In genomic region chr4:112075129-112075753, GRCh38 we compare ENCODE assay signal across 8 cellular contexts.
DNase-seq lines count a peak whose midpoint lies in the region; ATAC-seq and TF ChIP-seq lines count a peak whose summit lies in the region.

No MANE protein-coding gene starts in this region.

- no peak overlapping the region for H3K4me3 ChIP-seq in GM23338

- peaks cover 16% of the 10 kb centered on the region for H3K9me3 Mint-ChIP-seq in GM23338
- no peaks in the 10 kb centered on the region for H3K9me3 Mint-ChIP-seq in T-helper 2 cell treated with Interferon-gamma antibody and Interleukin-4, amounts not matched to agents 5 μg/mL and 100 μg/mL, for 36 hours
- peaks cover 9% of the 10 kb centered on the region for H3K9me3 Mint-ChIP-seq in neural crest cell

- H3K79me2 ChIP-seq in GM23338 (replicated peaks; ENCODE audit: insufficient read depth) = no peaks in the 10 kb centered on the region

- H3K4me2 ChIP-seq in GM23338 = no peak overlapping the region

- no peaks in the 10 kb centered on the region for H4K20me1 ChIP-seq in GM23338 (replicated peaks; ENCODE audit: insufficient read depth)

- H3K4me1 Mint-ChIP-seq in GM23338 (0 out of 3 replicates have a peak, but pooled peaks cover 2% of the 10 kb centered on the region), neural crest cell (no peaks in the 10 kb centered on the region)
- H3K4me1 Mint-ChIP-seq in T-helper 2 cell treated with Interferon-gamma antibody and Interleukin-4, amounts not matched to agents 5 μg/mL and 100 μg/mL, for 36 hours (ENCODE audit: low read depth) = no peaks in the 10 kb centered on the region

- no peak overlapping the region for H2AFZ ChIP-seq in GM23338

- no peaks in the 10 kb centered on the region for H3K27me3 ChIP-seq in GM23338 (ENCODE audit: insufficient read depth)

- TF ChIP-seq CTCF in GM23338 (conservative IDR thresholded peaks at IDR 0.05; ENCODE audit: low read depth in 2 of 2) (peak; percentile 80 to 88), neural crest cell (conservative IDR thresholded peaks at IDR 0.05) (peak; percentile 72)

- no peak overlapping the region for H3K4me3 Mint-ChIP-seq in GM23338
- H3K4me3 Mint-ChIP-seq in T-helper 2 cell treated with Interferon-gamma antibody and Interleukin-4, amounts not matched to agents 5 μg/mL and 100 μg/mL, for 36 hours = no peak overlapping the region
- no peak overlapping the region for H3K4me3 Mint-ChIP-seq in neural crest cell

- no peaks in the 10 kb centered on the region for H3K4me1 ChIP-seq in GM23338 (ENCODE audit: insufficient read depth)

- no peaks in the 10 kb centered on the region; the same call in 1 of the 2 replicates for H3K36me3 ChIP-seq in GM23338 (ENCODE audit: insufficient read depth)

- H3K36me3 Mint-ChIP-seq in GM23338 (ENCODE audit: low read depth) (peaks cover 16% of the 10 kb centered on the region; the same call in 2 of the 3 replicates), neural crest cell (ENCODE audit: low read depth) (no peaks in the 10 kb centered on the region)
- no peaks in the 10 kb centered on the region for H3K36me3 Mint-ChIP-seq in T-helper 2 cell treated with Interferon-gamma antibody and Interleukin-4, amounts not matched to agents 5 μg/mL and 100 μg/mL, for 36 hours (ENCODE audit: low read depth)

- peaks cover 8% of the 10 kb centered on the region for H3K27me3 Mint-ChIP-seq in GM23338 (ENCODE audit: insufficient read depth, low read depth, poor library complexity)
- H3K27me3 Mint-ChIP-seq in T-helper 2 cell treated with Interferon-gamma antibody and Interleukin-4, amounts not matched to agents 5 μg/mL and 100 μg/mL, for 36 hours (ENCODE audit: low read depth) = peaks cover 9% of the 10 kb centered on the region
- H3K27me3 Mint-ChIP-seq in neural crest cell (ENCODE audit: low read depth) = no peaks in the 10 kb centered on the region

- H3K9me2 ChIP-seq in GM23338 (ENCODE audit: insufficient read depth) = no peaks in the 10 kb centered on the region

- DNase-seq in stimulated activated CD4-positive, alpha-beta T cell treated with anti-CD3 and anti-CD28 coated beads, Interleukin-2, amount 100 ng/mL, for 24 hours = peak; percentile 13 to 22
- no peak for DNase-seq in stimulated activated CD4-positive, alpha-beta T cell treated with anti-CD3 and anti-CD28 coated beads, Interleukin-12 subunit alpha, Interleukin-12 subunit beta, amount 100 ng/mL, for 4 hours
- DNase-seq in GM23338 (ENCODE audit: low spot score) = peak; percentile 77
- DNase-seq in LHCN-M2 (ENCODE audit: low read depth) = peak; percentile 70
- peak; percentile 27 for DNase-seq in T-helper 2 cell treated with Interferon-gamma antibody and Interleukin-4, amounts not matched to agents 5 μg/mL and 100 μg/mL, for 36 hours (ENCODE audit: low spot score)
- peak; percentile 37 to 55 for DNase-seq in erythroblast (lab: John Stamatoyannopoulos, UW)
- peak; percentile 18 for DNase-seq in neural crest cell (ENCODE audit: low read depth, low spot score)

- no peaks in the 10 kb centered on the region for H3F3A ChIP-seq in GM23338 (replicated peaks; ENCODE audit: low read depth)

- no peak for TF ChIP-seq POLR2A in erythroblast (IDR thresholded peaks at IDR 0.05; ENCODE audit: low read length)

- no peak overlapping the region for H3K27ac ChIP-seq in GM23338 (ENCODE audit: low read depth)

- H3K27ac Mint-ChIP-seq in GM23338 = no peak overlapping the region
- no peak overlapping the region for H3K27ac Mint-ChIP-seq in T-helper 2 cell treated with Interferon-gamma antibody and Interleukin-4, amounts not matched to agents 5 μg/mL and 100 μg/mL, for 36 hours
- H3K27ac Mint-ChIP-seq in neural crest cell (ENCODE audit: unreplicated experiment) = no peak overlapping the region

- ATAC-seq in GM23338 (peak; percentile 80), GM21423 (IDR thresholded peaks at IDR 0.05; ENCODE audit: unreplicated experiment) (no peak)

TF ChIP-seq in GM23338, 12 proteins besides CTCF, POLR2A, EP300 and RAD21:
- TF ChIP-seq ZNF462 (CRISPR knock-in tag; IDR thresholded peaks at IDR 0.05) = no peak
- TF ChIP-seq REST (IDR thresholded peaks at IDR 0.05; ENCODE audit: unreplicated experiment) = no peak
- TF ChIP-seq POLR2AphosphoS5 (IDR thresholded peaks at IDR 0.05; ENCODE audit: low read depth) = no peak
- TF ChIP-seq ZNF114 (CRISPR knock-in tag; IDR thresholded peaks at IDR 0.05) = no peak
- no peak for TF ChIP-seq NANOG (IDR thresholded peaks at IDR 0.05; ENCODE audit: borderline replicate concordance)
- TF ChIP-seq ZNF331 (CRISPR knock-in tag; IDR thresholded peaks at IDR 0.05; ENCODE audit: low read depth) = no peak
- no peak for TF ChIP-seq JUNB (IDR thresholded peaks at IDR 0.05; ENCODE audit: unreplicated experiment)
